ENCODE assay signal across 8 cellular contexts in genomic region chrX:49268702-49269009, GRCh38. TPM values are rescaled to one million over a fixed set of nuclear protein-coding genes. Genes with fewer than 3 reads are reported as not detected.
DNase-seq lines count a peak whose midpoint lies in the region; ATAC-seq and TF ChIP-seq lines count a peak whose summit lies in the region.

No MANE protein-coding gene starts in this region.

- peaks cover 22% of the 10 kb centered on the region for H3K4me1 Mint-ChIP-seq in WTC11

- peak overlapping the region; percentile 78 to 97 (median 92) for H3K27ac ChIP-seq in gastroesophageal sphincter
- peak overlapping the region; percentile 85 for H3K27ac ChIP-seq in skeletal muscle tissue (ENCODE audit: low read depth, low read length)

- CTCF ChIA-PET in WTC11 (lab: Charles Lee), result interaction anchor here (0.6 to 1.3 kb wide), 10 partner anchors 13 to 127 kb away, joined by 3 to 13 read pairs (median 4); no protein-coding TSS in a partner anchor

- H3K9me3 Mint-ChIP-seq in WTC11, result no peaks in the 10 kb centered on the region

- H3K9ac ChIP-seq in skeletal muscle tissue (ENCODE audit: low read depth in 1 of 3, low read length in 3 of 3), result peak overlapping the region; percentile 77 to 82 (median 80)

- H3K4me3 Mint-ChIP-seq in WTC11, result peak overlapping the region; percentile 95

- TF ChIP-seq CTCF in WTC11 (IDR thresholded peaks at IDR 0.05) (no peak), gastroesophageal sphincter (IDR thresholded peaks at IDR 0.05) (no peak)

- DNase-seq in H7 (no peak), WTC11 (ENCODE audit: low spot score) (no peak), SIG-M5 (lab: John Stamatoyannopoulos, UW) (no peak), mucosa of gallbladder (ENCODE audit: low spot score) (no peak), COLO829 (ENCODE audit: low spot score) (no peak)

- peak overlapping the region; percentile 96 for H3K27ac Mint-ChIP-seq in WTC11

- 10% methylated on average over 4 of the region's 4 CpGs; no CpG with 5 or more reads in 1 of the 2 donors for WGBS in gastroesophageal sphincter (ENCODE audit: low coverage in 1 of 2), 2 donors

- ATAC-seq in WTC11 (no peak), gastroesophageal sphincter (no peak), GM18511 (IDR thresholded peaks at IDR 0.05; ENCODE audit: unreplicated experiment) (no peak)

- POLR2A ChIA-PET in WTC11 (lab: Charles Lee), result interaction anchor here (0.6 to 1.4 kb wide), 5 partner anchors 38 to 592 kb away, joined by 3 to 5 read pairs (median 4); no protein-coding TSS in a partner anchor

- peaks cover 8% of the 10 kb centered on the region; the same call in 1 of the 2 replicates for H3K36me3 Mint-ChIP-seq in WTC11

- TF ChIP-seq EP300 in gastroesophageal sphincter (IDR thresholded peaks at IDR 0.05), result no peak

- no peak for TF ChIP-seq POLR2A in gastroesophageal sphincter (IDR thresholded peaks at IDR 0.05)

- no peaks in the 10 kb centered on the region for H3K27me3 Mint-ChIP-seq in WTC11 (ENCODE audit: low read depth)

- H3K4me3 ChIP-seq in H7 (ENCODE audit: insufficient read depth, low read depth, low read length), result peak overlapping the region; percentile 54
- H3K4me3 ChIP-seq in gastroesophageal sphincter, result peak overlapping the region; percentile 40 to 77
- peak overlapping the region; percentile 75 to 91 (median 79) for H3K4me3 ChIP-seq in skeletal muscle tissue (ENCODE audit: low read length in 3 of 3)

- H3K4me1 ChIP-seq in gastroesophageal sphincter, result peaks cover 0 to 34% (median 7%) of the 10 kb centered on the region in 3 donors
- peaks cover 21 to 31% (median 24%) of the 10 kb centered on the region in 3 donors for H3K4me1 ChIP-seq in skeletal muscle tissue (ENCODE audit: control insufficient read depth in 3 of 3, insufficient read depth in 3 of 3, low read length in 3 of 3)

- H3K27me3 ChIP-seq in H7 (ENCODE audit: control insufficient read depth, insufficient read depth, low read length) (no peaks in the 10 kb centered on the region), gastroesophageal sphincter (no peaks in the 10 kb centered on the region), skeletal muscle tissue (ENCODE audit: control insufficient read depth in 3 of 3, insufficient read depth in 3 of 3, low read length in 3 of 3) (no peaks in the 10 kb centered on the region)

- peaks cover 2% of the 10 kb centered on the region; the same call in 1 of the 2 replicates for H3K36me3 ChIP-seq in H7 (replicated peaks; ENCODE audit: control insufficient read depth, insufficient read depth, low read length)
- H3K36me3 ChIP-seq in gastroesophageal sphincter, result no peaks in the 10 kb centered on the region
- no peaks in the 10 kb centered on the region for H3K36me3 ChIP-seq in skeletal muscle tissue (ENCODE audit: control insufficient read depth in 3 of 3, insufficient read depth in 3 of 3, low read length in 3 of 3)

- H3K9me3 ChIP-seq in gastroesophageal sphincter (no peaks in the 10 kb centered on the region), skeletal muscle tissue (ENCODE audit: control insufficient read depth in 3 of 3, low read length in 3 of 3) (no peaks in the 10 kb centered on the region)

TF ChIP-seq in WTC11, 78 proteins besides CTCF, POLR2A, EP300 and RAD21:
- TF ChIP-seq TCF7 (CRISPR knock-in tag; IDR thresholded peaks at IDR 0.05; ENCODE audit: low read depth) (no peak), ZNF317 (CRISPR knock-in tag; IDR thresholded peaks at IDR 0.05; ENCODE audit: borderline replicate concordance, low read depth) (no peak), SMAD3 (CRISPR knock-in tag; IDR thresholded peaks at IDR 0.05; ENCODE audit: borderline replicate concordance) (no peak), NR2C2 (CRISPR knock-in tag; IDR thresholded peaks at IDR 0.05) (no peak), MXD4 (CRISPR knock-in tag; IDR thresholded peaks at IDR 0.05; ENCODE audit: borderline replicate concordance) (no peak), KAT7 (CRISPR knock-in tag; IDR thresholded peaks at IDR 0.05; ENCODE audit: borderline replicate concordance) (no peak), NFYB (CRISPR knock-in tag; conservative IDR thresholded peaks at IDR 0.05; ENCODE audit: low read depth) (no peak), ZNF671 (CRISPR knock-in tag; IDR thresholded peaks at IDR 0.05) (no peak), IRF2 (CRISPR knock-in tag; IDR thresholded peaks at IDR 0.05; ENCODE audit: borderline replicate concordance, low read depth) (no peak), IRF1 (CRISPR knock-in tag; IDR thresholded peaks at IDR 0.05) (no peak), ZNF425 (CRISPR knock-in tag; conservative IDR thresholded peaks at IDR 0.05) (no peak), ATF1 (CRISPR knock-in tag; IDR thresholded peaks at IDR 0.05) (no peak), ZNF423 (CRISPR knock-in tag; IDR thresholded peaks at IDR 0.05) (no peak), NFATC4 (CRISPR knock-in tag; IDR thresholded peaks at IDR 0.05) (no peak), ZNF219 (CRISPR knock-in tag; IDR thresholded peaks at IDR 0.05; ENCODE audit: borderline replicate concordance) (no peak), ATF6 (CRISPR knock-in tag; IDR thresholded peaks at IDR 0.05) (no peak), EMX1 (CRISPR knock-in tag; IDR thresholded peaks at IDR 0.05) (no peak)

RNA-seq across cellular contexts. Expression of gene PPP1R3F, which starts 0.9 kb away (rescaled TPM):
- total RNA-seq in H7 (2014; rRNA removed; shearing (Covaris generic)), result 8.9 and 16.4 TPM in 2 replicates
- total RNA-seq in WTC11 (2021) (7.0 to 14.1 TPM (median 11.3 TPM) in 3 replicates), gastroesophageal sphincter (10 to 100 TPM; 12.0 to 27.5 (median 17.0) TPM), skeletal muscle tissue (6.8 TPM), mucosa of gallbladder (11.5 TPM)

RNA-seq across cellular contexts. Expression of gene FOXP3, which starts 4.1 kb away (rescaled TPM):
- total RNA-seq in H7 (2014; rRNA removed; shearing (Covaris generic)), result 0.14 and 0.37 TPM in 2 replicates
- total RNA-seq in WTC11 (2021), result 0.39 to 0.42 TPM (median 0.39 TPM) in 3 replicates
- total RNA-seq in gastroesophageal sphincter, result under 1 TPM in 1 of 4 donors, not detected in 3; 0.22 TPM
- total RNA-seq in skeletal muscle tissue, result not detected
- 0.09 TPM for total RNA-seq in mucosa of gallbladder

RNA-seq across cellular contexts. Expression of gene CCDC22, which starts 33.4 kb away (rescaled TPM):
- 11.1 and 13.7 TPM in 2 replicates for total RNA-seq in H7 (2014; rRNA removed; shearing (Covaris generic))
- total RNA-seq in WTC11 (2021), result 10.2 to 13.4 TPM (median 13.2 TPM) in 3 replicates
- total RNA-seq in gastroesophageal sphincter, result 10 to 100 TPM; 10.7 to 17.9 (median 14.1) TPM
- 5.7 TPM for total RNA-seq in skeletal muscle tissue
- total RNA-seq in mucosa of gallbladder, result 20.0 TPM

RNA-seq across cellular contexts. Expression of gene GAGE10, which starts 34.8 kb away (rescaled TPM):
- not detected in 2 replicates for total RNA-seq in H7 (2014; rRNA removed; shearing (Covaris generic))
- total RNA-seq in WTC11 (2021), result not detected in 3 replicates
- total RNA-seq in gastroesophageal sphincter, result not detected
- not detected for total RNA-seq in skeletal muscle tissue
- total RNA-seq in mucosa of gallbladder, result not detected

RNA-seq across cellular contexts. Expression of gene CACNA1F, which starts 35.5 kb away (rescaled TPM):
- 0.55 and 2.1 TPM in 2 replicates for total RNA-seq in H7 (2014; rRNA removed; shearing (Covaris generic))
- 1.6 to 2.7 TPM (median 1.8 TPM) in 3 replicates for total RNA-seq in WTC11 (2021)
- 1 to 10 TPM in 1 of 4 donors, not detected in 3; 1.7 TPM for total RNA-seq in gastroesophageal sphincter
- not detected for total RNA-seq in skeletal muscle tissue
- total RNA-seq in mucosa of gallbladder, result 0.20 TPM
